27 cellular contexts compared by ENCODE assay signal in genomic region chr6:28312939-28313338, GRCh38. TPM values are rescaled to one million over a fixed set of nuclear protein-coding genes. Genes with fewer than 3 reads are reported as not detected.
"Had no signal": no experiment of that assay in that cellular context is flagged by ENCODE, and none has a peak within 500 bp of the region (broad histone marks: within the 10 kb centered on the region; RNA-seq: fewer than 3 reads in every experiment).

No MANE protein-coding gene starts in this region.

- ATAC-seq: HepG2, Panc1, PC-3 had no signal

- H3K9ac ChIP-seq: SK-N-SH had no signal

- H3K36me3 ChIP-seq: MG63 had no signal

- H3K9me3 ChIP-seq: MG63, SK-N-SH had no signal

- DNase-seq: IMR-90, Karpas-422, KG1, MG63, NCI-H1092, NCI-H1105 treated with DMSO at 0.1 percent for 48 hours, NCI-H1417 treated with DMSO at 0.1 percent for 48 hours, NCI-H146, NCI-H1694 treated with DMSO at 0.1 percent for 48 hours, NCI-H1930, NCI-H2081, NCI-H2107, NCI-H226, NCI-H446, NCI-H510A, NCI-H524 treated with DMSO at 0.1 percent for 48 hours, NCI-H69, NCI-H774, PC-3, SHP77, SK-N-SH, SW 1271 had no signal

- H3K4me3 ChIP-seq: MG63 had no signal

- H3K27me3 ChIP-seq: MG63 had no signal

- H3K4me2 ChIP-seq: SK-N-SH had no signal

- H3K27ac ChIP-seq: RWPE1 had no signal

RNA-seq across cellular contexts. Expression of gene NKAPL, which starts 53.8 kb away (rescaled TPM):
- total RNA-seq: HepG2, HT1080, PC-3, SK-MEL-5 had no signal
- polyA plus RNA-seq: HepG2, SK-N-SH had no signal
